In genomic region chrX:135384161-135384836, GRCh38 we compare ENCODE assay signal across 1 cellular context.
TF ChIP-seq lines count a peak whose summit lies in the region.

No MANE protein-coding gene starts in this region.

TF ChIP-seq in H1, 55 proteins besides CTCF, POLR2A, EP300 and RAD21:
- TF ChIP-seq POU5F1 (IDR thresholded peaks at IDR 0.05; ENCODE audit: low read depth, low read length) = no peak
- no peak for TF ChIP-seq FOSL1 (IDR thresholded peaks at IDR 0.05; ENCODE audit: insufficient read depth, low read depth, low read length)
- TF ChIP-seq SP1 (IDR thresholded peaks at IDR 0.05; ENCODE audit: low read depth, low read length) = no peak
- TF ChIP-seq, protein P1, sequence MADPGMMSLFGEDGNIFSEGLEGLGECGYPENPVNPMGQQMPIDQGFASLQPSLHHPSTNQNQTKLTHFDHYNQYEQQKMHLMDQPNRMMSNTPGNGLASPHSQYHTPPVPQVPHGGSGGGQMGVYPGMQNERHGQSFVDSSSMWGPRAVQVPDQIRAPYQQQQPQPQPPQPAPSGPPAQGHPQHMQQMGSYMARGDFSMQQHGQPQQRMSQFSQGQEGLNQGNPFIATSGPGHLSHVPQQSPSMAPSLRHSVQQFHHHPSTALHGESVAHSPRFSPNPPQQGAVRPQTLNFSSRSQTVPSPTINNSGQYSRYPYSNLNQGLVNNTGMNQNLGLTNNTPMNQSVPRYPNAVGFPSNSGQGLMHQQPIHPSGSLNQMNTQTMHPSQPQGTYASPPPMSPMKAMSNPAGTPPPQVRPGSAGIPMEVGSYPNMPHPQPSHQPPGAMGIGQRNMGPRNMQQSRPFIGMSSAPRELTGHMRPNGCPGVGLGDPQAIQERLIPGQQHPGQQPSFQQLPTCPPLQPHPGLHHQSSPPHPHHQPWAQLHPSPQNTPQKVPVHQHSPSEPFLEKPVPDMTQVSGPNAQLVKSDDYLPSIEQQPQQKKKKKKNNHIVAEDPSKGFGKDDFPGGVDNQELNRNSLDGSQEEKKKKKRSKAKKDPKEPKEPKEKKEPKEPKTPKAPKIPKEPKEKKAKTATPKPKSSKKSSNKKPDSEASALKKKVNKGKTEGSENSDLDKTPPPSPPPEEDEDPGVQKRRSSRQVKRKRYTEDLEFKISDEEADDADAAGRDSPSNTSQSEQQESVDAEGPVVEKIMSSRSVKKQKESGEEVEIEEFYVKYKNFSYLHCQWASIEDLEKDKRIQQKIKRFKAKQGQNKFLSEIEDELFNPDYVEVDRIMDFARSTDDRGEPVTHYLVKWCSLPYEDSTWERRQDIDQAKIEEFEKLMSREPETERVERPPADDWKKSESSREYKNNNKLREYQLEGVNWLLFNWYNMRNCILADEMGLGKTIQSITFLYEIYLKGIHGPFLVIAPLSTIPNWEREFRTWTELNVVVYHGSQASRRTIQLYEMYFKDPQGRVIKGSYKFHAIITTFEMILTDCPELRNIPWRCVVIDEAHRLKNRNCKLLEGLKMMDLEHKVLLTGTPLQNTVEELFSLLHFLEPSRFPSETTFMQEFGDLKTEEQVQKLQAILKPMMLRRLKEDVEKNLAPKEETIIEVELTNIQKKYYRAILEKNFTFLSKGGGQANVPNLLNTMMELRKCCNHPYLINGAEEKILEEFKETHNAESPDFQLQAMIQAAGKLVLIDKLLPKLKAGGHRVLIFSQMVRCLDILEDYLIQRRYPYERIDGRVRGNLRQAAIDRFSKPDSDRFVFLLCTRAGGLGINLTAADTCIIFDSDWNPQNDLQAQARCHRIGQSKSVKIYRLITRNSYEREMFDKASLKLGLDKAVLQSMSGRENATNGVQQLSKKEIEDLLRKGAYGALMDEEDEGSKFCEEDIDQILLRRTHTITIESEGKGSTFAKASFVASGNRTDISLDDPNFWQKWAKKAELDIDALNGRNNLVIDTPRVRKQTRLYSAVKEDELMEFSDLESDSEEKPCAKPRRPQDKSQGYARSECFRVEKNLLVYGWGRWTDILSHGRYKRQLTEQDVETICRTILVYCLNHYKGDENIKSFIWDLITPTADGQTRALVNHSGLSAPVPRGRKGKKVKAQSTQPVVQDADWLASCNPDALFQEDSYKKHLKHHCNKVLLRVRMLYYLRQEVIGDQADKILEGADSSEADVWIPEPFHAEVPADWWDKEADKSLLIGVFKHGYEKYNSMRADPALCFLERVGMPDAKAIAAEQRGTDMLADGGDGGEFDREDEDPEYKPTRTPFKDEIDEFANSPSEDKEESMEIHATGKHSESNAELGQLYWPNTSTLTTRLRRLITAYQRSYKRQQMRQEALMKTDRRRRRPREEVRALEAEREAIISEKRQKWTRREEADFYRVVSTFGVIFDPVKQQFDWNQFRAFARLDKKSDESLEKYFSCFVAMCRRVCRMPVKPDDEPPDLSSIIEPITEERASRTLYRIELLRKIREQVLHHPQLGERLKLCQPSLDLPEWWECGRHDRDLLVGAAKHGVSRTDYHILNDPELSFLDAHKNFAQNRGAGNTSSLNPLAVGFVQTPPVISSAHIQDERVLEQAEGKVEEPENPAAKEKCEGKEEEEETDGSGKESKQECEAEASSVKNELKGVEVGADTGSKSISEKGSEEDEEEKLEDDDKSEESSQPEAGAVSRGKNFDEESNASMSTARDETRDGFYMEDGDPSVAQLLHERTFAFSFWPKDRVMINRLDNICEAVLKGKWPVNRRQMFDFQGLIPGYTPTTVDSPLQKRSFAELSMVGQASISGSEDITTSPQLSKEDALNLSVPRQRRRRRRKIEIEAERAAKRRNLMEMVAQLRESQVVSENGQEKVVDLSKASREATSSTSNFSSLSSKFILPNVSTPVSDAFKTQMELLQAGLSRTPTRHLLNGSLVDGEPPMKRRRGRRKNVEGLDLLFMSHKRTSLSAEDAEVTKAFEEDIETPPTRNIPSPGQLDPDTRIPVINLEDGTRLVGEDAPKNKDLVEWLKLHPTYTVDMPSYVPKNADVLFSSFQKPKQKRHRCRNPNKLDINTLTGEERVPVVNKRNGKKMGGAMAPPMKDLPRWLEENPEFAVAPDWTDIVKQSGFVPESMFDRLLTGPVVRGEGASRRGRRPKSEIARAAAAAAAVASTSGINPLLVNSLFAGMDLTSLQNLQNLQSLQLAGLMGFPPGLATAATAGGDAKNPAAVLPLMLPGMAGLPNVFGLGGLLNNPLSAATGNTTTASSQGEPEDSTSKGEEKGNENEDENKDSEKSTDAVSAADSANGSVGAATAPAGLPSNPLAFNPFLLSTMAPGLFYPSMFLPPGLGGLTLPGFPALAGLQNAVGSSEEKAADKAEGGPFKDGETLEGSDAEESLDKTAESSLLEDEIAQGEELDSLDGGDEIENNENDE (IDR thresholded peaks at IDR 0.05; ENCODE audit: insufficient replicate concordance, low read length) = no peak
- TF ChIP-seq CBX5 (IDR thresholded peaks at IDR 0.05; ENCODE audit: low read depth, low read length) = no peak
- TF ChIP-seq GTF2F1 (IDR thresholded peaks at IDR 0.05; ENCODE audit: borderline replicate concordance, low read depth, low read length) = no peak
- no peak for TF ChIP-seq BRCA1 (IDR thresholded peaks at IDR 0.05; ENCODE audit: low read depth, low read length)
- no peak for TF ChIP-seq HDAC6 (IDR thresholded peaks at IDR 0.05; ENCODE audit: low read depth, low read length)
- no peak for TF ChIP-seq RNF2 (IDR thresholded peaks at IDR 0.05; ENCODE audit: borderline replicate concordance, low read depth, low read length, missing control alignments, poor library complexity, severe bottlenecking)
- TF ChIP-seq TAF1 (IDR thresholded peaks at IDR 0.05; ENCODE audit: low read depth, low read length) = no peak
- TF ChIP-seq NANOG (IDR thresholded peaks at IDR 0.05; ENCODE audit: insufficient read depth, low read depth, low read length, poor library complexity, severe bottlenecking) = no peak
- TF ChIP-seq MAFK (IDR thresholded peaks at IDR 0.05; ENCODE audit: low read depth, low read length) = no peak
- TF ChIP-seq EZH2 (IDR thresholded peaks at IDR 0.05; ENCODE audit: low read depth, low read length, severe bottlenecking) = no peak
